ENCODE assay signal across 2 cellular contexts in the genomic region with DNA sequence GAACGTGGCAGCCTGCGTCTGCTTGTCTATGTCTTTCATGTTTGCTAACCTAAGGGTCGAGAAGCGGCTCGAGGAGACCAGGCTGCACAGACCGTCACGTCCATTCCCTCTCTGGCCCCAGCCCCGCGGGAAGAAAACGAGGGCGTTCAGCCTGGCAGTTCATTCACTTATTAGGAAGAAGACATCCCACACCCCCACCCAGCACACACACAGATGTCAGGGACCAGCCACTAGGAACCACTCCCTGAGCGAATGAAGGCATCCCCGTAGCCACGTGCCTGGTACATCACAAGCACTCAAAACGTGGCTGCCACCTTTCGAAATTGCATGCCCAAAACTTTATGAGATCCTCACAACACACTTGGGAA.
TF ChIP-seq lines count a peak whose summit lies in the region.

No MANE protein-coding gene starts in this region.

TF ChIP-seq in HCT116, 20 proteins besides CTCF, POLR2A, EP300 and RAD21 (continued from another document):
- TF ChIP-seq, protein P1, sequence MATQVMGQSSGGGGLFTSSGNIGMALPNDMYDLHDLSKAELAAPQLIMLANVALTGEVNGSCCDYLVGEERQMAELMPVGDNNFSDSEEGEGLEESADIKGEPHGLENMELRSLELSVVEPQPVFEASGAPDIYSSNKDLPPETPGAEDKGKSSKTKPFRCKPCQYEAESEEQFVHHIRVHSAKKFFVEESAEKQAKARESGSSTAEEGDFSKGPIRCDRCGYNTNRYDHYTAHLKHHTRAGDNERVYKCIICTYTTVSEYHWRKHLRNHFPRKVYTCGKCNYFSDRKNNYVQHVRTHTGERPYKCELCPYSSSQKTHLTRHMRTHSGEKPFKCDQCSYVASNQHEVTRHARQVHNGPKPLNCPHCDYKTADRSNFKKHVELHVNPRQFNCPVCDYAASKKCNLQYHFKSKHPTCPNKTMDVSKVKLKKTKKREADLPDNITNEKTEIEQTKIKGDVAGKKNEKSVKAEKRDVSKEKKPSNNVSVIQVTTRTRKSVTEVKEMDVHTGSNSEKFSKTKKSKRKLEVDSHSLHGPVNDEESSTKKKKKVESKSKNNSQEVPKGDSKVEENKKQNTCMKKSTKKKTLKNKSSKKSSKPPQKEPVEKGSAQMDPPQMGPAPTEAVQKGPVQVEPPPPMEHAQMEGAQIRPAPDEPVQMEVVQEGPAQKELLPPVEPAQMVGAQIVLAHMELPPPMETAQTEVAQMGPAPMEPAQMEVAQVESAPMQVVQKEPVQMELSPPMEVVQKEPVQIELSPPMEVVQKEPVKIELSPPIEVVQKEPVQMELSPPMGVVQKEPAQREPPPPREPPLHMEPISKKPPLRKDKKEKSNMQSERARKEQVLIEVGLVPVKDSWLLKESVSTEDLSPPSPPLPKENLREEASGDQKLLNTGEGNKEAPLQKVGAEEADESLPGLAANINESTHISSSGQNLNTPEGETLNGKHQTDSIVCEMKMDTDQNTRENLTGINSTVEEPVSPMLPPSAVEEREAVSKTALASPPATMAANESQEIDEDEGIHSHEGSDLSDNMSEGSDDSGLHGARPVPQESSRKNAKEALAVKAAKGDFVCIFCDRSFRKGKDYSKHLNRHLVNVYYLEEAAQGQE (IDR thresholded peaks at IDR 0.05; ENCODE audit: low read depth), result no peak
- TF ChIP-seq SP1 (IDR thresholded peaks at IDR 0.05; ENCODE audit: low read depth), result no peak
- TF ChIP-seq TCF7L2 (IDR thresholded peaks at IDR 0.05; ENCODE audit: borderline replicate concordance, extremely low read depth, insufficient read depth, insufficient read length), result no peak
- TF ChIP-seq SIN3A (IDR thresholded peaks at IDR 0.05; ENCODE audit: low read depth), result no peak
- no peak for TF ChIP-seq ZNF274 (IDR thresholded peaks at IDR 0.05; ENCODE audit: low read depth, low read length)
- no peak for TF ChIP-seq CEBPB (IDR thresholded peaks at IDR 0.05; ENCODE audit: low read depth)
- TF ChIP-seq POLR2AphosphoS5 (IDR thresholded peaks at IDR 0.05; ENCODE audit: low read depth, low read length), result no peak
- TF ChIP-seq EZH2phosphoT487 (IDR thresholded peaks at IDR 0.05; ENCODE audit: borderline replicate concordance), result no peak
- TF ChIP-seq CBX3 (IDR thresholded peaks at IDR 0.05; ENCODE audit: low read depth), result no peak
- TF ChIP-seq SRF (IDR thresholded peaks at IDR 0.05; ENCODE audit: low read depth), result no peak
- no peak for TF ChIP-seq JUND (IDR thresholded peaks at IDR 0.05)
- TF ChIP-seq ELF1 (IDR thresholded peaks at IDR 0.05; ENCODE audit: borderline replicate concordance, low read depth), result no peak
- no peak for TF ChIP-seq EZH2 (IDR thresholded peaks at IDR 0.05)
- TF ChIP-seq EGR1 (IDR thresholded peaks at IDR 0.05; ENCODE audit: low read depth), result no peak
- TF ChIP-seq YY1 (IDR thresholded peaks at IDR 0.05; ENCODE audit: extremely low read depth, insufficient replicate concordance, low read depth, low read length), result no peak

TF ChIP-seq in WTC11, 78 proteins besides CTCF, POLR2A, EP300 and RAD21 (continued from another document):
- TF ChIP-seq, protein P2, sequence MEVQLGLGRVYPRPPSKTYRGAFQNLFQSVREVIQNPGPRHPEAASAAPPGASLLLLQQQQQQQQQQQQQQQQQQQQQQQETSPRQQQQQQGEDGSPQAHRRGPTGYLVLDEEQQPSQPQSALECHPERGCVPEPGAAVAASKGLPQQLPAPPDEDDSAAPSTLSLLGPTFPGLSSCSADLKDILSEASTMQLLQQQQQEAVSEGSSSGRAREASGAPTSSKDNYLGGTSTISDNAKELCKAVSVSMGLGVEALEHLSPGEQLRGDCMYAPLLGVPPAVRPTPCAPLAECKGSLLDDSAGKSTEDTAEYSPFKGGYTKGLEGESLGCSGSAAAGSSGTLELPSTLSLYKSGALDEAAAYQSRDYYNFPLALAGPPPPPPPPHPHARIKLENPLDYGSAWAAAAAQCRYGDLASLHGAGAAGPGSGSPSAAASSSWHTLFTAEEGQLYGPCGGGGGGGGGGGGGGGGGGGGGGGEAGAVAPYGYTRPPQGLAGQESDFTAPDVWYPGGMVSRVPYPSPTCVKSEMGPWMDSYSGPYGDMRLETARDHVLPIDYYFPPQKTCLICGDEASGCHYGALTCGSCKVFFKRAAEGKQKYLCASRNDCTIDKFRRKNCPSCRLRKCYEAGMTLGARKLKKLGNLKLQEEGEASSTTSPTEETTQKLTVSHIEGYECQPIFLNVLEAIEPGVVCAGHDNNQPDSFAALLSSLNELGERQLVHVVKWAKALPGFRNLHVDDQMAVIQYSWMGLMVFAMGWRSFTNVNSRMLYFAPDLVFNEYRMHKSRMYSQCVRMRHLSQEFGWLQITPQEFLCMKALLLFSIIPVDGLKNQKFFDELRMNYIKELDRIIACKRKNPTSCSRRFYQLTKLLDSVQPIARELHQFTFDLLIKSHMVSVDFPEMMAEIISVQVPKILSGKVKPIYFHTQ (CRISPR knock-in tag; IDR thresholded peaks at IDR 0.05), result no peak
- TF ChIP-seq CREM (CRISPR knock-in tag; IDR thresholded peaks at IDR 0.05) (no peak), ZNF138 (CRISPR knock-in tag; conservative IDR thresholded peaks at IDR 0.05) (no peak), ZNF232 (CRISPR knock-in tag; IDR thresholded peaks at IDR 0.05) (no peak)
- TF ChIP-seq, protein P3, sequence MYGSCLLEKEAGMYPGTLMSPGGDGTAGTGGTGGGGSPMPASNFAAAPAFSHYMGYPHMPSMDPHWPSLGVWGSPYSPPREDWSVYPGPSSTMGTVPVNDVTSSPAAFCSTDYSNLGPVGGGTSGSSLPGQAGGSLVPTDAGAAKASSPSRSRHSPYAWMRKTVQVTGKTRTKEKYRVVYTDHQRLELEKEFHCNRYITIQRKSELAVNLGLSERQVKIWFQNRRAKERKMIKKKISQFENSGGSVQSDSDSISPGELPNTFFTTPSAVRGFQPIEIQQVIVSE (CRISPR knock-in tag; IDR thresholded peaks at IDR 0.05; ENCODE audit: borderline replicate concordance), result no peak
TF ChIP-seq in WTC11: peak in this region for 0.
